In the genomic region with DNA sequence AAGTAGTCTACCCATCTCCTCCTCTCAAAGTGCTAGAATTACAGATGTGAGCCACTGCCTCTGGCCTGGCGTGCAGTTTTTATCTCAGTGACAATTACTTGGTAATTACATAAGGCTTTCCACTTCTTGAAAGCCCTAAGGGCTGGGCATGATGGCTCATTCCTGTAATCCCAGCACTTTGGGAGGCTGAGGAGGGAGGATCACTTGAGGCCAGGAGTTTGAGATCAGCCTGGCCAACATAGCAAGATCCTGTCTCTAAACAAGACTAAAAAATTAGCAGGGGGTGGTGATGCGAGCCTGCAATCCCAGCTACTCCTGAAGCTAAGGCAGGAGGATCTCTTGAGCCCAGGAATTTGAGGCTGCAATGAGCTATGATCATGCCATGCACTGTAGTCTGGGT, we compare ENCODE assay signal across 8 cellular contexts.
"Had no signal": no experiment of that assay in that cellular context is flagged by ENCODE, and none has a peak within 500 bp of the region (broad histone marks: within the 10 kb centered on the region; RNA-seq: fewer than 3 reads in every experiment).

No MANE protein-coding gene starts in this region.

- H3K4me3 ChIP-seq: K562 had no signal

- H3K27ac Mint-ChIP-seq: IgD-negative memory B cell had no signal

- FAIRE-seq: HepG2, HTR-8/SVneo, K562 had no signal

- H3K4me3 Mint-ChIP-seq: IgD-negative memory B cell had no signal

- ATAC-seq: HepG2, K562 had no signal

- H3K9me3 Mint-ChIP-seq: IgD-negative memory B cell had no signal

- H3K27ac ChIP-seq: HL-60 had no signal

- H3K27me3 Mint-ChIP-seq: IgD-negative memory B cell had no signal

- DNase-seq: IMR-90, KBM-7, KG1 had no signal
